7 cellular contexts compared by ENCODE assay signal in genomic region chr4:29326004-29326403, GRCh38.
"Had no signal": no experiment of that assay in that cellular context is flagged by ENCODE, and none has a peak within 500 bp of the region (broad histone marks: within the 10 kb centered on the region; RNA-seq: fewer than 3 reads in every experiment).

No MANE protein-coding gene starts in this region.

- DNase-seq: IMR-90, KBM-7, KG1 had no signal

- H3K27ac ChIP-seq: HL-60 had no signal

- H3K4me3 ChIP-seq: K562 had no signal

- FAIRE-seq: HepG2, HTR-8/SVneo, K562 had no signal
